Comparison of ENCODE assay signal across 1 cellular context in genomic region chr12:2288471-2288870, GRCh38.
TF ChIP-seq lines count a peak whose summit lies in the region.

No MANE protein-coding gene starts in this region.

TF ChIP-seq in WTC11, 78 proteins besides CTCF, POLR2A, EP300 and RAD21 (continued from another document):
- no peak for TF ChIP-seq ETV6 (CRISPR knock-in tag; IDR thresholded peaks at IDR 0.05)
- TF ChIP-seq EMX1 (CRISPR knock-in tag; IDR thresholded peaks at IDR 0.05), result no peak
- no peak for TF ChIP-seq IRF2 (CRISPR knock-in tag; IDR thresholded peaks at IDR 0.05; ENCODE audit: borderline replicate concordance, low read depth)
- TF ChIP-seq, protein P1, sequence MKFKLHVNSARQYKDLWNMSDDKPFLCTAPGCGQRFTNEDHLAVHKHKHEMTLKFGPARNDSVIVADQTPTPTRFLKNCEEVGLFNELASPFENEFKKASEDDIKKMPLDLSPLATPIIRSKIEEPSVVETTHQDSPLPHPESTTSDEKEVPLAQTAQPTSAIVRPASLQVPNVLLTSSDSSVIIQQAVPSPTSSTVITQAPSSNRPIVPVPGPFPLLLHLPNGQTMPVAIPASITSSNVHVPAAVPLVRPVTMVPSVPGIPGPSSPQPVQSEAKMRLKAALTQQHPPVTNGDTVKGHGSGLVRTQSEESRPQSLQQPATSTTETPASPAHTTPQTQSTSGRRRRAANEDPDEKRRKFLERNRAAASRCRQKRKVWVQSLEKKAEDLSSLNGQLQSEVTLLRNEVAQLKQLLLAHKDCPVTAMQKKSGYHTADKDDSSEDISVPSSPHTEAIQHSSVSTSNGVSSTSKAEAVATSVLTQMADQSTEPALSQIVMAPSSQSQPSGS (CRISPR knock-in tag; IDR thresholded peaks at IDR 0.05; ENCODE audit: borderline replicate concordance, low read depth), result no peak
- no peak for TF ChIP-seq ZNF671 (CRISPR knock-in tag; IDR thresholded peaks at IDR 0.05)
TF ChIP-seq in WTC11: peak in this region for 0.
